8 cellular contexts compared by ENCODE assay signal in genomic region chr3:172065967-172066762, GRCh38. TPM values are rescaled to one million over a fixed set of nuclear protein-coding genes. Genes with fewer than 3 reads are reported as not detected.
DNase-seq lines count a peak whose midpoint lies in the region; ATAC-seq, FAIRE-seq and TF ChIP-seq lines count a peak whose summit lies in the region.

No MANE protein-coding gene starts in this region.

- 33 to 37% methylated on average over 7 of the region's 7 CpGs for WGBS in aorta, 2 donors

- DNase-seq in EH (ENCODE audit: low read depth) (peak; percentile 49), bronchial epithelial cell (ENCODE audit: low read depth) (peak; percentile 17), myocyte (ENCODE audit: low read depth) (peak; percentile 39), NCI-H524 treated with DMSO at 0.1 percent for 48 hours (lab: John Stamatoyannopoulos, UW) (no peak), GDM1 (lab: John Stamatoyannopoulos, UW) (no peak), aorta (no peak)
- DNase-seq in activated CD8-positive, alpha-beta T cell treated with anti-CD3 and anti-CD28 coated beads, Interleukin-2, amount 10 ng/mL, durations not matched to agents 7 days and 5 days: no peak

- no peak for TF ChIP-seq CTCF in bronchial epithelial cell (IDR thresholded peaks at IDR 0.05; ENCODE audit: insufficient read depth, low read length, severe bottlenecking)

- intact Hi-C loops in aorta (cut with DNase I): no loop called here

- CTCF ChIA-PET in activated CD8-positive, alpha-beta T cell treated with anti-CD3 and anti-CD28 coated beads, Interleukin-2, amount 10 ng/mL, durations not matched to agents 7 days and 5 days (lab: Charles Lee): no interaction called here

- H3K36me3 ChIP-seq in bronchial epithelial cell (ENCODE audit: control insufficient read depth, insufficient read depth, low read length) (peaks cover 3% of the 10 kb centered on the region), aorta (ENCODE audit: control insufficient read depth in 1 of 2, insufficient read depth in 2 of 2, low read length in 1 of 2) (no peaks in the 10 kb centered on the region)

- POLR2A ChIA-PET in activated CD8-positive, alpha-beta T cell treated with anti-CD3 and anti-CD28 coated beads, Interleukin-2, amount 10 ng/mL, durations not matched to agents 7 days and 5 days (lab: Charles Lee): no interaction called here

- H3K4me3 ChIP-seq in bronchial epithelial cell (ENCODE audit: low read depth, low read length): no peak overlapping the region
- H3K4me3 ChIP-seq in aorta (ENCODE audit: low read length in 2 of 2): no peak overlapping the region

- H3K9me3 Mint-ChIP-seq in activated CD8-positive, alpha-beta T cell treated with anti-CD3 and anti-CD28 coated beads, Interleukin-2, amount 10 ng/mL, durations not matched to agents 7 days and 5 days (ENCODE audit: insufficient read depth): no peaks in the 10 kb centered on the region

- H3K36me3 Mint-ChIP-seq in activated CD8-positive, alpha-beta T cell treated with anti-CD3 and anti-CD28 coated beads, Interleukin-2, amount 10 ng/mL, durations not matched to agents 7 days and 5 days (ENCODE audit: low read depth): peaks cover 15% of the 10 kb centered on the region

- H3K27me3 ChIP-seq in bronchial epithelial cell (ENCODE audit: control insufficient read depth, insufficient read depth, low read length) (no peaks in the 10 kb centered on the region), aorta (ENCODE audit: control insufficient read depth in 1 of 2, insufficient read depth in 2 of 2, low read length in 1 of 2) (no peaks in the 10 kb centered on the region)

- peaks cover 12 to 27% of the 10 kb centered on the region in 2 donors for H3K4me1 ChIP-seq in aorta (ENCODE audit: control insufficient read depth in 1 of 2, insufficient read depth in 2 of 2, low read length in 2 of 2)

- no peak for FAIRE-seq in bronchial epithelial cell (lab: Jason Lieb, UNC)

- no peaks in the 10 kb centered on the region for H3K27me3 Mint-ChIP-seq in activated CD8-positive, alpha-beta T cell treated with anti-CD3 and anti-CD28 coated beads, Interleukin-2, amount 10 ng/mL, durations not matched to agents 7 days and 5 days (ENCODE audit: low read depth)

- no peak overlapping the region for H3K27ac Mint-ChIP-seq in activated CD8-positive, alpha-beta T cell treated with anti-CD3 and anti-CD28 coated beads, Interleukin-2, amount 10 ng/mL, durations not matched to agents 7 days and 5 days

- H3K4me1 Mint-ChIP-seq in activated CD8-positive, alpha-beta T cell treated with anti-CD3 and anti-CD28 coated beads, Interleukin-2, amount 10 ng/mL, durations not matched to agents 7 days and 5 days (ENCODE audit: low read depth): peaks cover 23% of the 10 kb centered on the region

- peak; percentile 38 for ATAC-seq in HG03175 (IDR thresholded peaks at IDR 0.05; ENCODE audit: unreplicated experiment)
- ATAC-seq in activated CD8-positive, alpha-beta T cell treated with anti-CD3 and anti-CD28 coated beads, Interleukin-2, amount 10 ng/mL, durations not matched to agents 7 days and 5 days: no peak
- no peak for ATAC-seq in aorta (ENCODE audit: low FRiP score)

- no peaks in the 10 kb centered on the region for H3K9me3 ChIP-seq in aorta (ENCODE audit: control insufficient read depth, low read length)

- H3K27ac ChIP-seq in aorta (ENCODE audit: low read depth in 1 of 2, low read length in 2 of 2): no peak overlapping the region

- H3K4me3 Mint-ChIP-seq in activated CD8-positive, alpha-beta T cell treated with anti-CD3 and anti-CD28 coated beads, Interleukin-2, amount 10 ng/mL, durations not matched to agents 7 days and 5 days: no peak overlapping the region

RNA-seq across cellular contexts. Expression of gene FNDC3B, which starts 26.8 kb away (rescaled TPM):
- total RNA-seq in bronchial epithelial cell (32.3 and 39.2 TPM in 2 replicates), myocyte (49.5 and 66.9 TPM in 2 replicates), aorta (100 to 1,000 TPM; 223 to 239 TPM)
- 68.4 TPM for polyA plus RNA-seq in myocyte (2012)
- total RNA-seq in activated CD8-positive, alpha-beta T cell treated with anti-CD3 and anti-CD28 coated beads, Interleukin-2, amount 10 ng/mL, durations not matched to agents 7 days and 5 days: 10 to 100 TPM; 11.5 to 12.3 TPM
- 10 to 100 TPM; 12.5 to 16.5 TPM for polyA plus RNA-seq in aorta

Comparison
In these comparisons a context has a peak if more than half of its experiments do, and no peak if none do; other contexts are left out.
1. DNase-seq: peak in EH (single experiment), bronchial epithelial cell (single experiment) and myocyte (single experiment); none in NCI-H524 treated with DMSO at 0.1 percent for 48 hours (single experiment), GDM1 (single experiment), activated CD8-positive, alpha-beta T cell treated with anti-CD3 and anti-CD28 coated beads, Interleukin-2, amount 10 ng/mL, durations not matched to agents 7 days and 5 days (single experiment) and aorta (0 of 2).